In genomic region chr7:154833839-154834238, GRCh38 we compare ENCODE assay signal across 28 cellular contexts.
"Had no signal": no experiment of that assay in that cellular context is flagged by ENCODE, and none has a peak within 500 bp of the region (broad histone marks: within the 10 kb centered on the region; RNA-seq: fewer than 3 reads in every experiment).

No MANE protein-coding gene starts in this region.

- H3K27ac Mint-ChIP-seq: activated CD8-positive, alpha-beta T cell treated with anti-CD3 and anti-CD28 coated beads for 36 hours; activated naive CD8-positive, alpha-beta T cell; activated T-helper 17 cell treated with anti-CD3 and anti-CD28 coated beads, Interleukin-2, amount 50 U/mL, for 72 hours; dendritic cell treated with granulocyte-macrophage colony-stimulating factor and Interleukin-4, amounts not matched to agents 40 ng/mL and 50 ng/mL, for 4 days; endodermal cell; WTC11 had no signal

- ATAC-seq: activated CD4-positive, CD25-positive, alpha-beta regulatory T cell treated with anti-CD3 and anti-CD28 coated beads, Interleukin-2, amount 50 U/mL, for 24 hours; activated CD8-positive, alpha-beta T cell treated with anti-CD3 and anti-CD28 coated beads for 36 hours; activated T-cell treated with anti-CD3 and anti-CD28 coated beads, Interleukin-2, amount 50 U/mL, for 4 hours; activated T-helper 17 cell treated with anti-CD3 and anti-CD28 coated beads, Interleukin-2, amount 50 U/mL, for 72 hours; esophagus mucosa; foreskin keratinocyte; gastroesophageal sphincter; heart right ventricle; WTC11 had no signal

- H3K36me3 Mint-ChIP-seq: activated naive CD8-positive, alpha-beta T cell had no signal

- H3K4me1 ChIP-seq: foreskin keratinocyte, gastroesophageal sphincter, heart right ventricle had no signal

- H3K9me3 ChIP-seq: gastroesophageal sphincter, heart right ventricle had no signal

- H3K4me3 Mint-ChIP-seq: activated CD8-positive, alpha-beta T cell treated with anti-CD3 and anti-CD28 coated beads for 36 hours; activated naive CD8-positive, alpha-beta T cell; activated T-cell treated with anti-CD3 and anti-CD28 coated beads, Interleukin-2, amount 50 U/mL, for 4 hours; activated T-helper 17 cell treated with anti-CD3 and anti-CD28 coated beads, Interleukin-2, amount 50 U/mL, for 72 hours; central memory CD8-positive, alpha-beta T cell; dendritic cell treated with granulocyte-macrophage colony-stimulating factor and Interleukin-4, amounts not matched to agents 40 ng/mL and 50 ng/mL, for 4 days; endodermal cell; WTC11 had no signal

- H3K4me1 Mint-ChIP-seq: activated T-helper 17 cell treated with anti-CD3 and anti-CD28 coated beads, Interleukin-2, amount 50 U/mL, for 72 hours; central memory CD8-positive, alpha-beta T cell; WTC11 had no signal

- H3K27me3 Mint-ChIP-seq: activated CD8-positive, alpha-beta T cell treated with anti-CD3 and anti-CD28 coated beads for 36 hours; dendritic cell treated with granulocyte-macrophage colony-stimulating factor and Interleukin-4, amounts not matched to agents 40 ng/mL and 50 ng/mL, for 4 days had no signal

- H3K4me3 ChIP-seq: coronary artery, dorsolateral prefrontal cortex, gastroesophageal sphincter, heart right ventricle had no signal

- DNase-seq: activated CD4-positive, alpha-beta T cell treated with anti-CD3 and anti-CD28 coated beads for 48 hours; activated CD4-positive, alpha-beta T cell treated with anti-CD3 and anti-CD28 coated beads, Interleukin-2, amount 50 U/mL, for 1 hour; activated CD4-positive, alpha-beta T cell treated with anti-CD3 and anti-CD28 coated beads, Interleukin-2, amount 50 U/mL, for 48 hours; activated CD8-positive, alpha-beta memory T cell treated with anti-CD3 and anti-CD28 coated beads for 24 hours; activated CD8-positive, alpha-beta T cell treated with anti-CD3 and anti-CD28 coated beads for 36 hours; activated effector memory CD4-positive, alpha-beta T cell treated with Interleukin-2 at 50 U/mL for 16 hours; activated gamma-delta T cell treated with Interleukin-2 at 50 U/mL for 16 hours; activated naive CD4-positive, alpha-beta T cell treated with anti-CD3 and anti-CD28 coated beads, Interleukin-2, amount 50 U/mL, for 16 hours; activated naive CD4-positive, alpha-beta T cell treated with Interleukin-2 at 50 U/mL for 16 hours; activated T-cell treated with anti-CD3 and anti-CD28 coated beads, Interleukin-2, amount 50 U/mL, for 4 hours; amniotic stem cell; brain microvascular endothelial cell; effector memory CD4-positive, alpha-beta T cell; endodermal cell; foreskin keratinocyte; heart right ventricle; T-helper 1 cell; T-helper 2 cell had no signal

- H3K27ac ChIP-seq: brain microvascular endothelial cell, coronary artery, foreskin keratinocyte, gastroesophageal sphincter, heart right ventricle had no signal

- H3K36me3 ChIP-seq: brain microvascular endothelial cell, heart right ventricle had no signal

- H3K27me3 ChIP-seq: brain microvascular endothelial cell, dorsolateral prefrontal cortex, foreskin keratinocyte, gastroesophageal sphincter had no signal
